In the genomic region with DNA sequence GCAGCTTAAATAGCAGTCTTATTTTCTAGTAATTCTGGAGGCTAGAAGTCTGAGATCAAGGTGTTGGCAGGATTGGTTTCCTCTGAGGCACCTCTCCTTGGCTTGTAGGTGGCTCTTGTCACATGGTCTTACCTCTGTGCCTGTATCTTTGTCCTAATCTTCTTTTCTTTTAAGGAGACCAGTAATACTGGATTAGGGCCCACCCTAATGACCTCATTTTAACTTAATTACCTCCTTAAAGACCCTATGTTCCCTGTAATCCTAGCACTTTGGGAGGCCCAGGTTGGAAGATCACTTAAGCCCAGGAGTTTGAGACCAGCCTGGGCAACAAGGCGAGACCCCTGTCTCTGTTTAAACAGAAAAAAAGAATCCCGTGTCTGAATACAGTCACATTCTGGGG, we compare ENCODE assay signal across 24 cellular contexts.
"Had no signal": no experiment of that assay in that cellular context is flagged by ENCODE, and none has a peak within 500 bp of the region (broad histone marks: within the 10 kb centered on the region; RNA-seq: fewer than 3 reads in every experiment).

No MANE protein-coding gene starts in this region.

- DNase-seq: activated CD4-positive, alpha-beta T cell treated with anti-CD3 and anti-CD28 coated beads for 4 hours; activated CD4-positive, alpha-beta T cell treated with anti-CD3 and anti-CD28 coated beads, Interleukin-2, amount 50 U/mL, for 4 hours; activated CD4-positive, CD25-positive, alpha-beta regulatory T cell; activated effector memory CD4-positive, alpha-beta T cell treated with Interleukin-2 at 50 U/mL for 16 hours; activated naive CD4-positive, alpha-beta T cell treated with anti-CD3 and anti-CD28 coated beads for 36 hours; activated naive CD8-positive, alpha-beta T cell treated with anti-CD3 and anti-CD28 coated beads, Interleukin-2, amount 10 ng/mL, durations not matched to agents 7 days and 5 days; caudate nucleus; endodermal cell; foreskin keratinocyte; left ventricle myocardium superior; naive B cell; pancreas; right cardiac atrium; stimulated activated CD4-positive, alpha-beta T cell treated with anti-CD3 and anti-CD28 coated beads, Interleukin-4, amount 100 ng/mL, for 1 hour; stimulated activated naive CD8-positive, alpha-beta T cell treated with anti-CD3 and anti-CD28 coated beads, Interleukin-15, Interleukin-2, amounts not matched to agents 100 U/mL and 50 U/mL, for 24 hours; T-helper 1 cell; uterus had no signal

- H3K27me3 Mint-ChIP-seq: activated naive CD8-positive, alpha-beta T cell treated with anti-CD3 and anti-CD28 coated beads, Interleukin-2, amount 10 ng/mL, durations not matched to agents 7 days and 5 days; dendritic cell treated with granulocyte-macrophage colony-stimulating factor and Interleukin-4, amounts not matched to agents 40 ng/mL and 50 ng/mL, for 4 days; naive B cell; type B pancreatic cell had no signal

- H3K9me3 Mint-ChIP-seq: activated naive CD4-positive, alpha-beta T cell treated with anti-CD3 and anti-CD28 coated beads for 36 hours; activated naive CD8-positive, alpha-beta T cell treated with anti-CD3 and anti-CD28 coated beads, Interleukin-2, amount 10 ng/mL, durations not matched to agents 7 days and 5 days; dendritic cell treated with granulocyte-macrophage colony-stimulating factor and Interleukin-4, amounts not matched to agents 40 ng/mL and 50 ng/mL, for 4 days; endodermal cell; naive B cell; T-helper 2 cell treated with Interferon-gamma antibody and Interleukin-4, amounts not matched to agents 5 μg/mL and 100 μg/mL, for 36 hours; type B pancreatic cell had no signal

- H3K4me1 ChIP-seq: uterus had no signal

- ATAC-seq: foreskin keratinocyte; pancreas; right cardiac atrium; stimulated activated naive CD8-positive, alpha-beta T cell treated with anti-CD3 and anti-CD28 coated beads, Interleukin-15, Interleukin-2, amounts not matched to agents 100 U/mL and 50 U/mL, for 24 hours had no signal

- H3K36me3 ChIP-seq: esophagus muscularis mucosa, pancreas, prostate gland, uterus had no signal

- H3K4me1 Mint-ChIP-seq: naive B cell had no signal

- H3K27ac ChIP-seq: foreskin keratinocyte, pancreas, prostate gland, thoracic aorta, uterus had no signal

- H3K9me3 ChIP-seq: ascending aorta, esophagus muscularis mucosa, pancreas, prostate gland, thoracic aorta, uterus had no signal

- H3K27me3 ChIP-seq: ascending aorta, esophagus muscularis mucosa, foreskin keratinocyte, pancreas, uterus had no signal

- H3K4me3 ChIP-seq: ascending aorta, esophagus muscularis mucosa, pancreas, prostate gland, thoracic aorta, uterus had no signal

- H3K4me3 Mint-ChIP-seq: activated naive CD4-positive, alpha-beta T cell treated with anti-CD3 and anti-CD28 coated beads for 36 hours; activated naive CD8-positive, alpha-beta T cell treated with anti-CD3 and anti-CD28 coated beads, Interleukin-2, amount 10 ng/mL, durations not matched to agents 7 days and 5 days; dendritic cell treated with granulocyte-macrophage colony-stimulating factor and Interleukin-4, amounts not matched to agents 40 ng/mL and 50 ng/mL, for 4 days; endodermal cell; T-helper 2 cell treated with Interferon-gamma antibody and Interleukin-4, amounts not matched to agents 5 μg/mL and 100 μg/mL, for 36 hours; type B pancreatic cell had no signal

- H3K36me3 Mint-ChIP-seq: activated naive CD8-positive, alpha-beta T cell treated with anti-CD3 and anti-CD28 coated beads, Interleukin-2, amount 10 ng/mL, durations not matched to agents 7 days and 5 days; naive B cell had no signal

- H3K27ac Mint-ChIP-seq: activated naive CD4-positive, alpha-beta T cell treated with anti-CD3 and anti-CD28 coated beads for 36 hours; activated naive CD8-positive, alpha-beta T cell treated with anti-CD3 and anti-CD28 coated beads, Interleukin-2, amount 10 ng/mL, durations not matched to agents 7 days and 5 days; endodermal cell; naive B cell; T-helper 2 cell treated with Interferon-gamma antibody and Interleukin-4, amounts not matched to agents 5 μg/mL and 100 μg/mL, for 36 hours; type B pancreatic cell had no signal
